ENCODE assay signal across 14 cellular contexts in genomic region chr2:137943948-137944347, GRCh38. TPM values are rescaled to one million over a fixed set of nuclear protein-coding genes. Genes with fewer than 3 reads are reported as not detected.
"Had no signal": no experiment of that assay in that cellular context is flagged by ENCODE, and none has a peak within 500 bp of the region (broad histone marks: within the 10 kb centered on the region; RNA-seq: fewer than 3 reads in every experiment).

No MANE protein-coding gene starts in this region.

- H3K4me1 ChIP-seq: left lung, uterus had no signal

- H3K27me3 ChIP-seq: left lung, thyroid gland, uterus had no signal

- H3K4me3 ChIP-seq: left lung, thyroid gland, uterus had no signal

- H3K9me3 ChIP-seq: left lung, thyroid gland, uterus had no signal

- H3K27ac ChIP-seq: left lung, thyroid gland, uterus had no signal

- DNase-seq: activated CD4-positive, alpha-beta T cell treated with anti-CD3 and anti-CD28 coated beads for 1 hour; activated CD4-positive, alpha-beta T cell treated with anti-CD3 and anti-CD28 coated beads, Interleukin-2, amount 50 U/mL, for 48 hours; activated gamma-delta T cell; activated T-cell treated with anti-CD3 and anti-CD28 coated beads, Interleukin-2, amount 50 U/mL, for 4 hours; amygdala; cerebellar nuclear complex; dermis blood vessel endothelial cell; left lung; natural killer cell; posterior cingulate gyrus; small intestine; thyroid gland; uterus had no signal

- ATAC-seq: activated T-cell treated with anti-CD3 and anti-CD28 coated beads, Interleukin-2, amount 50 U/mL, for 4 hours; esophagus mucosa; left lung; natural killer cell had no signal

- FAIRE-seq: small intestine had no signal

- H3K36me3 ChIP-seq: left lung, thyroid gland, uterus had no signal

RNA-seq across cellular contexts. Expression of gene HNMT, which starts 20.3 kb away (rescaled TPM):
- total RNA-seq: activated T-cell treated with anti-CD3 and anti-CD28 coated beads, Interleukin-2, amount 50 U/mL, for 4 hours had no signal
